8 cellular contexts compared by ENCODE assay signal in the genomic region with DNA sequence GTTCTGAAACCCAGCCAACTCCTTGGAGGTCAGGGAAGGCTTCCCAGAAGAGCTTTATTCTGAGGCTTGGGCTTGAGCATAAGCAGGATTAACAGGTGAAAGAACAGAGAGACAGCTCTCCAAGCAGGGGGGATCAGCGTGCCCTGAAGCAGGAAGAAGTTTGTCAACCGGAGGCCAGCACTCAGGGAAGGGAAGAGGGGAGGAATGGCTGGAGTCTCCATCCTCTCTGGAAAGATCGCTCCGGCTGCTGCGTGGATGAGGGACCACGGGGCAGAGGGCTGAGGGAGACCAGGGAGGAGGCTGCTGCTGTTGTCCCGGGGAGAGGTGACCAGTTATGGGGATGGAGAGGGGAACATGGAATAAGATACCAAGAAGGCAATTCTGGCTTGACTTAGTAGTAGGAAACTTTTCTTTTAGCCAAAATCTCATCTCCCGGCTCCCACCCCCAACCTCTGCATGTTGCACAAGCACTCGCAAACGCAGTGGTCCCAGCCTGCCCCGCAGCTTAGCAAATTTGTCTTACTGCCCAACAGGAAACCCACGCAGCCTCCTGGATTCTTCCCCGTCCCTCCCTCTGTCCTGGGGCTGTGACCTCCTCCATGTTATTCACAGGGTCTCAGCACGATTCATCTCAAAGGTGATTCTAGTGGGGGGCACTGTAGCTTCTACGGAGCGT. TPM values are rescaled to one million over a fixed set of nuclear protein-coding genes. Genes with fewer than 3 reads are reported as not detected.
DNase-seq lines count a peak whose midpoint lies in the region; ATAC-seq and TF ChIP-seq lines count a peak whose summit lies in the region.

No MANE protein-coding gene starts in this region.

- DNase-seq in EH (ENCODE audit: low read depth) (peak; percentile 30), NT2/D1 (ENCODE audit: low read depth, low spot score) (no peak), endothelial cell (ENCODE audit: low spot score) (no peak), NCI-H1436 (lab: John Stamatoyannopoulos, UW) (no peak)
- no peak for DNase-seq in activated CD4-positive, CD25-positive, alpha-beta regulatory T cell treated with anti-CD3 and anti-CD28 coated beads, Interleukin-2, amount 50 U/mL, for 72 hours
- no peak for DNase-seq in activated CD8-positive, alpha-beta memory T cell treated with anti-CD3 and anti-CD28 coated beads for 24 hours

- no peak for ATAC-seq in HG03280 (IDR thresholded peaks at IDR 0.05; ENCODE audit: unreplicated experiment)

- H3K9me3 ChIP-seq in NT2/D1 (ENCODE audit: insufficient read depth, low read length) (peaks cover 10% of the 10 kb centered on the region), parathyroid adenoma (ENCODE audit: control insufficient read depth, low read length) (no peaks in the 10 kb centered on the region)

- peak overlapping the region; percentile 96 for H2AFZ ChIP-seq in parathyroid adenoma

- H3K36me3 ChIP-seq in NT2/D1 (ENCODE audit: insufficient read depth, insufficient read length, low read length): peaks cover 16% of the 10 kb centered on the region
- no peaks in the 10 kb centered on the region for H3K36me3 ChIP-seq in parathyroid adenoma (ENCODE audit: control insufficient read depth, insufficient read depth, low read length)

- peak overlapping the region; percentile 79 for H3K4me3 Mint-ChIP-seq in endothelial cell (ENCODE audit: unreplicated experiment)

- H3K9me3 Mint-ChIP-seq in endothelial cell (ENCODE audit: unreplicated experiment): no peaks in the 10 kb centered on the region

- TF ChIP-seq CTCF in endothelial cell (IDR thresholded peaks at IDR 0.05; ENCODE audit: unreplicated experiment): no peak
- no peak for TF ChIP-seq CTCF in parathyroid adenoma (IDR thresholded peaks at IDR 0.05)

- peak overlapping the region; percentile 67 for H3K4me2 ChIP-seq in parathyroid adenoma (ENCODE audit: low read length)

- H3K9ac ChIP-seq in NT2/D1 (ENCODE audit: insufficient read length, low read depth): peak overlapping the region; percentile 63
- no peak overlapping the region for H3K9ac ChIP-seq in parathyroid adenoma

- peak overlapping the region; percentile 68 for H3K27ac ChIP-seq in parathyroid adenoma

- peaks cover 18% of the 10 kb centered on the region for H3K27me3 Mint-ChIP-seq in endothelial cell (ENCODE audit: unreplicated experiment)

- H3K27me3 ChIP-seq in NT2/D1 (ENCODE audit: insufficient read depth, insufficient read length): no peaks in the 10 kb centered on the region
- H3K27me3 ChIP-seq in parathyroid adenoma (ENCODE audit: control insufficient read depth, insufficient read depth, low read length): no peaks in the 10 kb centered on the region

- H3K4me1 ChIP-seq in NT2/D1 (ENCODE audit: insufficient read depth, insufficient read length) (peaks cover 14% of the 10 kb centered on the region), parathyroid adenoma (peaks cover 23% of the 10 kb centered on the region)

- peak overlapping the region; percentile 67 for H3K27ac Mint-ChIP-seq in endothelial cell (ENCODE audit: unreplicated experiment)

- peaks cover 24% of the 10 kb centered on the region for H3K36me3 Mint-ChIP-seq in endothelial cell (ENCODE audit: low read depth, unreplicated experiment)

- H3K4me1 Mint-ChIP-seq in endothelial cell (ENCODE audit: unreplicated experiment): peaks cover 51% of the 10 kb centered on the region

- peaks cover 4% of the 10 kb centered on the region for H3K79me2 ChIP-seq in parathyroid adenoma

- H3K4me3 ChIP-seq in NT2/D1 (ENCODE audit: insufficient read length, low read depth): peak overlapping the region; percentile 22
- no peak overlapping the region for H3K4me3 ChIP-seq in parathyroid adenoma (ENCODE audit: low read depth, low read length)

RNA-seq across cellular contexts. Expression of a gene that starts 1.2 kb away (rescaled TPM):
- total RNA-seq in endothelial cell (ENCODE audit: unreplicated experiment): 67.5 TPM

RNA-seq across cellular contexts. Expression of a gene that starts 21.4 kb away (rescaled TPM):
- total RNA-seq in endothelial cell (ENCODE audit: unreplicated experiment): 0.41 TPM
